Comparison of ENCODE assay signal across 12 cellular contexts in genomic region chr12:46260153-46260912, GRCh38. TPM values are rescaled to one million over a fixed set of nuclear protein-coding genes. Genes with fewer than 3 reads are reported as not detected.
DNase-seq lines count a peak whose midpoint lies in the region; ATAC-seq, FAIRE-seq and TF ChIP-seq lines count a peak whose summit lies in the region.
"Had no signal": no experiment of that assay in that cellular context is flagged by ENCODE, and none has a peak within 500 bp of the region (broad histone marks: within the 10 kb centered on the region; RNA-seq: fewer than 3 reads in every experiment).

No MANE protein-coding gene starts in this region.

- no peak overlapping the region for H2AFZ ChIP-seq in GM12878 (ENCODE audit: control insufficient read depth, low read depth, low read length)

- no peak overlapping the region for H3K4me3 ChIP-seq in breast epithelium
- no peak overlapping the region for H3K4me3 ChIP-seq in GM12878
- H3K4me3 ChIP-seq in vagina: no peak overlapping the region
- H3K4me3 ChIP-seq: lung had no signal

- H3K4me1 ChIP-seq in breast epithelium (peaks cover 0 to 7% of the 10 kb centered on the region in 2 donors), GM12878 (ENCODE audit: control insufficient read depth, insufficient read depth, low read length) (peaks cover 11% of the 10 kb centered on the region; the same call in 1 of the 2 replicates), vagina (peaks cover 26% of the 10 kb centered on the region)

- BruUV-seq in MCF 10A (replicated peaks; lab: Mats Ljungman, UMichigan) (no TSS peak), GM12878 (replicated peaks; lab: Mats Ljungman, UMichigan) (TSS peak; percentile 1)

- H3K4me3 Mint-ChIP-seq in MCF 10A (ENCODE audit: unreplicated experiment): no peak overlapping the region

- no peak overlapping the region for H3K27ac Mint-ChIP-seq in MCF 10A (ENCODE audit: low read depth, unreplicated experiment)

- H4K20me1 ChIP-seq in GM12878 (ENCODE audit: control insufficient read depth, insufficient read depth): peaks cover 5% of the 10 kb centered on the region

- H3K9me3 ChIP-seq in breast epithelium (no peaks in the 10 kb centered on the region), GM12878 (replicated peaks; ENCODE audit: control insufficient read depth, insufficient read depth, low read length) (no peaks in the 10 kb centered on the region; the same call in 2 of the 3 replicates), vagina (no peaks in the 10 kb centered on the region)

- H3K79me2 ChIP-seq in GM12878 (ENCODE audit: control insufficient read depth, insufficient read depth, low read length): peaks cover 97% of the 10 kb centered on the region

- intact Hi-C loops in breast epithelium (cut with DNase I; ENCODE audit: low total_unique reads): loop anchor here (10.0 kb wide), 1 partner anchor 66 kb away; no protein-coding TSS in a partner anchor
- intact Hi-C loops in MCF 10A (cut with micrococcal nuclease): loop anchor here (10.0 kb wide), 1 partner anchor 674 kb away; no protein-coding TSS in a partner anchor
- intact Hi-C loops in GM12878 (cut with micrococcal nuclease; ENCODE audit: unreplicated experiment): loop anchor here (10.0 kb wide), 1 partner anchor 1444 kb away; the partner anchor contains the start of gene RPAP3
- intact Hi-C loops in vagina (cut with DNase I): no loop called here

- H3K27me3 Mint-ChIP-seq in MCF 10A (ENCODE audit: insufficient read depth, unreplicated experiment): no peaks in the 10 kb centered on the region

- RAD21 ChIA-PET in GM12878 (lab: Charles Lee; ENCODE audit: unreplicated experiment): interaction anchor here (1.0 to 1.9 kb wide), 3 partner anchors 42 to 52 kb away, joined by 3 to 4 read pairs (median 4); no protein-coding TSS in a partner anchor

- H3K36me3 Mint-ChIP-seq in MCF 10A (ENCODE audit: insufficient read depth, unreplicated experiment): peaks cover 14% of the 10 kb centered on the region

- H3K4me2 ChIP-seq in GM12878 (ENCODE audit: control insufficient read depth, insufficient read depth): peak overlapping the region; percentile 41

- in situ Hi-C loops in GM12878 (cut with MboI): no loop called here

- no peak overlapping the region for H3K9ac ChIP-seq in GM12878 (ENCODE audit: control insufficient read depth, insufficient read depth, low read length)

- POLR2A ChIA-PET in MCF 10A (lab: Yijun Ruan, JAX): interaction anchor here (0.5 to 3.0 kb wide), 17 partner anchors 9 to 270 kb away, joined by 3 to 16 read pairs (median 4); partner anchors contain the start of genes SCAF11 and SLC38A1
- POLR2A ChIA-PET in GM12878 (lab: Charles Lee): interaction anchor here (0.9 to 1.2 kb wide), 2 partner anchors 26 to 43 kb away, joined by 3 read pairs; no protein-coding TSS in a partner anchor

- peak; percentile 7 for FAIRE-seq in GM12878 (lab: Jason Lieb, UNC)
- FAIRE-seq: colon had no signal

- ATAC-seq in GM12878: no peak

- H3K4me1 Mint-ChIP-seq in MCF 10A (ENCODE audit: insufficient read depth, unreplicated experiment): peaks cover 14% of the 10 kb centered on the region

- TF ChIP-seq RAD21 in GM12878 (IDR thresholded peaks at IDR 0.05; ENCODE audit: insufficient read depth, low read depth, low read length): no peak

- no peaks in the 10 kb centered on the region for H3K9me3 Mint-ChIP-seq in MCF 10A (ENCODE audit: unreplicated experiment)

- H3K27me3 ChIP-seq in breast epithelium: no peaks in the 10 kb centered on the region
- no peaks in the 10 kb centered on the region for H3K27me3 ChIP-seq in GM12878 (replicated peaks in 1 of 2; ENCODE audit: control insufficient read depth in 2 of 2, insufficient read depth in 2 of 2, low read length in 1 of 2)
- no peaks in the 10 kb centered on the region for H3K27me3 ChIP-seq in vagina

- DNase-seq in breast epithelium (ENCODE audit: low spot score in 2 of 2) (no peak), MCF 10A (ENCODE audit: unreplicated experiment) (no peak), GM12878 (ENCODE audit: low read depth, low spot score) (no peak), iris pigment epithelial cell (ENCODE audit: low read depth) (peak; percentile 66), vagina (ENCODE audit: extremely low spot score in 2 of 2) (no peak), NCI-H345 (lab: John Stamatoyannopoulos, UW) (no peak), HuH-7 (ENCODE audit: low spot score) (no peak), 8988T (no peak)
- DNase-seq: NCI-H1694 treated with DMSO at 0.1 percent for 48 hours, substantia nigra had no signal

- SMC1A ChIA-PET in GM12878 (lab: Charles Lee; ENCODE audit: uncharacterized antibody, unreplicated experiment): interaction anchor here (1.0 to 7.0 kb wide), 5 partner anchors 39 to 90 kb away, joined by 3 to 95 read pairs (median 3); no protein-coding TSS in a partner anchor

- H3K36me3 ChIP-seq in breast epithelium (no peaks in the 10 kb centered on the region), GM12878 (ENCODE audit: control insufficient read depth in 2 of 2, insufficient read depth in 2 of 2, low read length in 1 of 2) (peaks cover 3 to 10% of the 10 kb centered on the region in 2 experiments), vagina (no peaks in the 10 kb centered on the region)

- CTCF ChIA-PET in MCF 10A (lab: Yijun Ruan, JAX): interaction anchor here (0.6 to 1.0 kb wide), 2 partner anchors 46 to 266 kb away, joined by 4 to 5 read pairs; no protein-coding TSS in a partner anchor
- CTCF ChIA-PET in GM12878 (lab: Yijun Ruan, JAX): interaction anchor here (0.7 to 1.2 kb wide), 3 partner anchors 84 to 1043 kb away, joined by 3 read pairs; no protein-coding TSS in a partner anchor

- H3K27ac ChIP-seq in breast epithelium (peak overlapping the region; percentile 82 to 85), GM12878 (ENCODE audit: control insufficient read depth, insufficient read depth) (no peak overlapping the region), vagina (peak overlapping the region; percentile 39)

- TF ChIP-seq CTCF in breast epithelium (IDR thresholded peaks at IDR 0.05) (no peak), MCF 10A (IDR thresholded peaks at IDR 0.05; ENCODE audit: unreplicated experiment) (no peak), GM12878 (IDR thresholded peaks at IDR 0.05 in 2 of 3, conservative IDR thresholded peaks at IDR 0.05 in 1 of 3; ENCODE audit: control insufficient read depth in 2 of 3, extremely low read depth in 1 of 3, insufficient read depth in 1 of 3, low read depth in 3 of 3, low read length in 3 of 3) (no peak), vagina (IDR thresholded peaks at IDR 0.05) (no peak)

- TF ChIP-seq POLR2A in breast epithelium (IDR thresholded peaks at IDR 0.05) (no peak), GM12878 (IDR thresholded peaks at IDR 0.05; ENCODE audit: low read depth, low read length) (no peak), vagina (IDR thresholded peaks at IDR 0.05) (no peak)

- 88% methylated on average over 5 of the region's 5 CpGs for WGBS in GM12878 (ENCODE audit: insufficient coverage, insufficient replicate concordance, low lambda C conversion rate, missing lambda C conversion rate)

- TF ChIP-seq EP300 in GM12878 (IDR thresholded peaks at IDR 0.05; ENCODE audit: borderline replicate concordance in 1 of 2, control insufficient read depth in 1 of 2, low read depth in 2 of 2, low read length in 2 of 2): no peak

TF ChIP-seq in GM12878, 131 proteins besides CTCF, POLR2A, EP300 and RAD21:
- TF ChIP-seq JUNB (IDR thresholded peaks at IDR 0.05) (no peak), TARDBP (IDR thresholded peaks at IDR 0.05; ENCODE audit: borderline replicate concordance) (no peak), GABPA (IDR thresholded peaks at IDR 0.05; ENCODE audit: low read depth) (no peak), ZNF622 (IDR thresholded peaks at IDR 0.05) (no peak), PAX8 (IDR thresholded peaks at IDR 0.05) (no peak), JUND (IDR thresholded peaks at IDR 0.05; ENCODE audit: low read depth, low read length) (no peak), SIX5 (IDR thresholded peaks at IDR 0.05; ENCODE audit: low read depth, low read length, severe bottlenecking) (no peak)

RNA-seq across cellular contexts. Expression of gene SLC38A1, which starts 8.5 kb away (rescaled TPM):
- total RNA-seq in breast epithelium (100 to 1,000 TPM in 2 of 3 donors, 1 to 10 TPM in 1; 7.8 to 219 (median 101) TPM), MCF 10A (2022) (327 and 339 TPM in 2 replicates), GM12878 (2014; rRNA removed) (144 and 159 TPM in 2 replicates), GM12878 (2014; rRNA removed; fragmentation: Illumina TruSeq; extraction: Trizol) (150 and 152 TPM in 2 replicates), GM12878 (2021) (148 and 152 TPM in 2 replicates), vagina (44.7 TPM)
- total RNA-seq in GM12878 (2013; cell fraction: nucleolus; rRNA removed): 764 and 791 TPM in 2 replicates
- 37.5 TPM for polyA plus RNA-seq in GM12878 (2011; ENCODE audit: low read depth)
- polyA plus RNA-seq in GM12878 (2011; rRNA removed) (191 and 248 TPM in 2 replicates), GM12878 (2014; fragmentation: Illumina TruSeq; extraction: Trizol) (140 and 164 TPM in 2 replicates), GM12878 (2014; fragmentation: Nextera tagmentation; extraction: Ambion mirVana) (10 to 100 TPM; 38.1 to 64.0 TPM), GM12878 (2014; rRNA removed) (74.3 and 82.1 TPM in 2 replicates), GM12878 (2016; fragmentation: Nextera tagmentation; extraction: Ambion mirVana) (100 to 1,000 TPM; 143 to 151 TPM)
- 74.6 and 85.1 TPM in 2 replicates for polyA plus RNA-seq in GM12878 (2011; cell fraction: cytosol; rRNA removed)
- 156 and 168 TPM in 2 replicates for polyA plus RNA-seq in GM12878 (2011; cell fraction: nucleus; rRNA removed)
- 57.2 and 59.9 TPM in 2 replicates for polyA plus RNA-seq in GM12878 (2012)
- 281 and 408 TPM in 2 replicates for polyA minus RNA-seq in GM12878 (2011; rRNA and poly(A)+ RNA removed)
- 103 and 111 TPM in 2 replicates for polyA minus RNA-seq in GM12878 (2011; cell fraction: cytosol; rRNA and poly(A)+ RNA removed)
- polyA minus RNA-seq in GM12878 (2011; cell fraction: nucleus; rRNA and poly(A)+ RNA removed): 212 and 317 TPM in 2 replicates
